8 cellular contexts compared by ENCODE assay signal in the genomic region with DNA sequence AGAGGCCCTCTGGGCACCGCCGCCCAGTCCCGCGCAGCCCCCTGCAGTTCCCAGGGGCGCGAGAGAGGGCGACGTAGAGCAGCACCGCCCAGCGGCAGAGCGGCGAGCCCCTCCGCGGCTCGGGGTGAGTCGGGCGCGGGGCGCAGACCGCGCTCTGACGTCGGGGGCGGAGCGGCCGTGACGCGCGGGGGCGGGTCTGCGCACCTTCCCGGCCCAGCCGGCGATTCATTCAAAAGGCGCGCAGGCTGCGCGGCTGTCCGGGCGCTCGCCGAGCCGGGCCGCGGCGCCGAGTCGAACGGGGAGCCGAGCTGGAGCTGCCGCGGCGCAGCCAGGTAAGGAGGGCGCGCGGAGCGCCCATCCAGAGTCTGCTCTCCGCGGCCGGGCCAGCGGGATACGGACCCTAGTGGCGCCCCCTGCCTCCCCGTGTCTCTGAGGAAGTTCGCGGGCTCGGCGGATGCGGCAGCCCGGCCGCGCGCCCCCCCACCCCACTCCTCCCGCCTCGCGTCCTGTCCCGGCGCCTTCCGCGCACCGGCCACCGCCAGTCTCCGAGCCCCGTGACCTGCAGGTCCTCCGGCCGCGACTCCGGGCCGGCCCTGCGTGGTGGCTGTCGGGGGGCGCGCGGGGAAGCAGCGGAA. TPM values are rescaled to one million over a fixed set of nuclear protein-coding genes. Genes with fewer than 3 reads are reported as not detected.
DNase-seq lines count a peak whose midpoint lies in the region; ATAC-seq and TF ChIP-seq lines count a peak whose summit lies in the region.

A gene with protein sequence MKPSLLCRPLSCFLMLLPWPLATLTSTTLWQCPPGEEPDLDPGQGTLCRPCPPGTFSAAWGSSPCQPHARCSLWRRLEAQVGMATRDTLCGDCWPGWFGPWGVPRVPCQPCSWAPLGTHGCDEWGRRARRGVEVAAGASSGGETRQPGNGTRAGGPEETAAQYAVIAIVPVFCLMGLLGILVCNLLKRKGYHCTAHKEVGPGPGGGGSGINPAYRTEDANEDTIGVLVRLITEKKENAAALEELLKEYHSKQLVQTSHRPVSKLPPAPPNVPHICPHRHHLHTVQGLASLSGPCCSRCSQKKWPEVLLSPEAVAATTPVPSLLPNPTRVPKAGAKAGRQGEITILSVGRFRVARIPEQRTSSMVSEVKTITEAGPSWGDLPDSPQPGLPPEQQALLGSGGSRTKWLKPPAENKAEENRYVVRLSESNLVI (plus strand): TSS at position 232 of the 635 bp plus-strand sequence. CDS start 12,738 bp downstream, outside the sequence.

- peak; percentile 99 for DNase-seq in GM13977 (ENCODE audit: low spot score)
- DNase-seq in NCI-H1417 treated with DMSO at 0.1 percent for 48 hours (lab: John Stamatoyannopoulos, UW): peak; percentile 51
- DNase-seq in amniotic stem cell (lab: John Stamatoyannopoulos, UW): peak; percentile 77
- peak; percentile 95 for DNase-seq in left ventricle myocardium superior
- peak; percentile 52 for DNase-seq in pulmonary artery endothelial cell (ENCODE audit: low read depth, low spot score)
- peak; percentile 81 to 91 for DNase-seq in uterus

- peaks cover 32% of the 10 kb centered on the region for H3K4me1 Mint-ChIP-seq in T-helper 1 cell treated with Interleukin-12 subunit alpha and Interleukin-12 subunit beta and Interleukin-4 antibody, amounts not matched to agents 30 μg/mL and 1 μg/mL, for 36 hours (ENCODE audit: low read depth)

- peaks cover 0 to 9% of the 10 kb centered on the region in 2 donors for H3K4me1 ChIP-seq in uterus

- no peaks in the 10 kb centered on the region for H3K36me3 ChIP-seq in uterus

- H3K27ac ChIP-seq in uterus: peak within 1 kb of the TSS; percentile 73 to 85

- H3K9me3 Mint-ChIP-seq in T-helper 1 cell treated with Interleukin-12 subunit alpha and Interleukin-12 subunit beta and Interleukin-4 antibody, amounts not matched to agents 30 μg/mL and 1 μg/mL, for 36 hours: no peaks in the 10 kb centered on the region

- H3K36me3 Mint-ChIP-seq in T-helper 1 cell treated with Interleukin-12 subunit alpha and Interleukin-12 subunit beta and Interleukin-4 antibody, amounts not matched to agents 30 μg/mL and 1 μg/mL, for 36 hours (ENCODE audit: low read depth): peaks cover 6% of the 10 kb centered on the region

- H3K9me3 ChIP-seq in uterus: no peaks in the 10 kb centered on the region

- intact Hi-C loops in left ventricle myocardium superior (cut with micrococcal nuclease): no loop called here
- intact Hi-C loops in uterus (cut with DNase I; ENCODE audit: low total_unique reads): no loop called here

- no peaks in the 10 kb centered on the region for H3K27me3 Mint-ChIP-seq in T-helper 1 cell treated with Interleukin-12 subunit alpha and Interleukin-12 subunit beta and Interleukin-4 antibody, amounts not matched to agents 30 μg/mL and 1 μg/mL, for 36 hours (ENCODE audit: low read depth)

- ATAC-seq in HG02798 (IDR thresholded peaks at IDR 0.05; ENCODE audit: poor library complexity, unreplicated experiment) (peak; percentile 83), left ventricle myocardium superior (peak; percentile 91)

- H3K4me3 ChIP-seq in uterus: peak within 1 kb of the TSS; percentile 27 to 46

- H3K4me3 Mint-ChIP-seq in T-helper 1 cell treated with Interleukin-12 subunit alpha and Interleukin-12 subunit beta and Interleukin-4 antibody, amounts not matched to agents 30 μg/mL and 1 μg/mL, for 36 hours: peak within 1 kb of the TSS; percentile 97

- H3K27ac Mint-ChIP-seq in T-helper 1 cell treated with Interleukin-12 subunit alpha and Interleukin-12 subunit beta and Interleukin-4 antibody, amounts not matched to agents 30 μg/mL and 1 μg/mL, for 36 hours: peak within 1 kb of the TSS; percentile 99

- peak; percentile 72 to 92 for TF ChIP-seq POLR2A in uterus (IDR thresholded peaks at IDR 0.05)

- TF ChIP-seq CTCF in GM13977 (IDR thresholded peaks at IDR 0.05; ENCODE audit: extremely low read depth, insufficient read depth, missing control alignments): peak; percentile 92
- peak; percentile 80 to 98 (median 96) for TF ChIP-seq CTCF in uterus (IDR thresholded peaks at IDR 0.05)

- in situ Hi-C loops in GM13977 (cut with MboI; ENCODE audit: low pct_unique_long_range_greater_than_20kb, low sequenced_read_pairs, unreplicated experiment): no loop called here

- no peaks in the 10 kb centered on the region for H3K27me3 ChIP-seq in uterus

RNA-seq across cellular contexts. Expression of the gene that starts here (rescaled TPM):
- 1.8 TPM for total RNA-seq in left ventricle myocardium superior
- total RNA-seq in pulmonary artery endothelial cell: 6.8 and 8.6 TPM in 2 replicates
- 1 to 10 TPM in 2 of 4 donors, under 1 TPM in 1, not detected in 1; 0.29 to 5.8 (median 3.3) TPM for total RNA-seq in uterus

Comparison
In these comparisons a context has a peak if more than half of its experiments do, and no peak if none do; other contexts are left out.
1. Peak in every context shown above with its lines: DNase-seq, ATAC-seq, H3K4me3 ChIP-seq and H3K27ac ChIP-seq.